Comparison of ENCODE assay signal across 8 cellular contexts in the genomic region with DNA sequence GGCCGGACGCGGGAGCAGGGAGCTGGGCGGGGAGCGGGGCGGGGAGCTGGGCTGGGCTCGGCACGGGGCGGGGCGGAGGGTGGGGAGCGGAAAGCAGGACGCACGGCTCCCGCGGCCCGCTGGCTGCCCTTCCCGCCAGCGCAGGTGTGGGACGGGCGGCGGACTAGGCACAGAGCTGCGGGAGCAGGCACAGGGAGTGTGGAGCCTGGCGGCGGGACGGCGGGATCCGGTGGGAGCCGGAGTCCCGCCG. TPM values are rescaled to one million over a fixed set of nuclear protein-coding genes. Genes with fewer than 3 reads are reported as not detected.
A peak's percentile ranks its signal among the peaks of the same experiment; 100 is the strongest.
DNase-seq lines count a peak whose midpoint lies in the region; TF ChIP-seq lines count a peak whose summit lies in the region.

Gene IMPA2, plus strand, starts transcription at position 125 of the 250 bp plus-strand sequence. CDS start 163 bp downstream, outside the sequence.

- POLR2A ChIA-PET in activated CD8-positive, alpha-beta memory T cell treated with anti-CD3 and anti-CD28 coated beads for 36 hours (lab: Charles Lee): interaction anchor here (0.6 to 2.1 kb wide), 5 partner anchors 14 to 396 kb away, joined by 3 to 7 read pairs (median 6); partner anchors contain the start of gene AFG3L2

- H3K27ac ChIP-seq in colonic mucosa: peak within 1 kb of the TSS; percentile 97

- H3K27me3 ChIP-seq in colonic mucosa: no peaks in the 10 kb centered on the region
- H3K27me3 ChIP-seq in mucosa of stomach (ENCODE audit: control insufficient read depth, insufficient read depth, low read length): no peaks in the 10 kb centered on the region

- H3K36me3 ChIP-seq in colonic mucosa (no peaks in the 10 kb centered on the region), mucosa of stomach (ENCODE audit: control insufficient read depth, insufficient read depth, low read length) (no peaks in the 10 kb centered on the region)

- TF ChIP-seq RAD21 in Ishikawa (IDR thresholded peaks at IDR 0.05; ENCODE audit: low read depth): no peak

- H3K4me3 ChIP-seq in colonic mucosa (peak within 1 kb of the TSS; percentile 95), mucosa of stomach (ENCODE audit: low read length) (peak within 1 kb of the TSS; percentile 91)

- TF ChIP-seq CTCF in colonic mucosa (IDR thresholded peaks at IDR 0.05): no peak

- H3K9ac ChIP-seq in colonic mucosa (ENCODE audit: low read depth in 2 of 2, low read length in 2 of 2): peak within 1 kb of the TSS; percentile 90 to 94
- peak within 1 kb of the TSS; percentile 93 for H3K9ac ChIP-seq in mucosa of stomach (ENCODE audit: low read length)

- intact Hi-C loops in colonic mucosa (cut with DNase I): no loop called here

- no peak for DNase-seq in activated CD8-positive, alpha-beta memory T cell treated with anti-CD3 and anti-CD28 coated beads for 24 hours
- DNase-seq in colonic mucosa (no peak), Ammon's horn (ENCODE audit: low spot score) (no peak), SIG-M5 treated with dmso at 0.1 percent for 504 hours (lab: John Stamatoyannopoulos, UW; ENCODE audit: unreplicated experiment) (no peak), SW 1271 (lab: John Stamatoyannopoulos, UW) (no peak)

- CTCF ChIA-PET in activated CD8-positive, alpha-beta memory T cell treated with anti-CD3 and anti-CD28 coated beads for 36 hours (lab: Charles Lee): interaction anchor here (1.2 to 2.2 kb wide), 2 partner anchors 14 to 44 kb away, joined by 3 to 9 read pairs; no protein-coding TSS in a partner anchor

- no peak for TF ChIP-seq EP300 in Ishikawa (IDR thresholded peaks at IDR 0.05; ENCODE audit: borderline replicate concordance)

- H3K9me3 ChIP-seq in colonic mucosa (no peaks in the 10 kb centered on the region), mucosa of stomach (ENCODE audit: control insufficient read depth, low read length) (no peaks in the 10 kb centered on the region)

- H3K4me1 ChIP-seq in colonic mucosa (peaks cover 9% of the 10 kb centered on the region), mucosa of stomach (ENCODE audit: control insufficient read depth, insufficient read depth, low read length) (peaks cover 36% of the 10 kb centered on the region)

TF ChIP-seq in Ishikawa, 13 proteins besides CTCF, POLR2A, EP300 and RAD21:
- TF ChIP-seq MAX (IDR thresholded peaks at IDR 0.05) (peak; percentile 74), REST (IDR thresholded peaks at IDR 0.05; ENCODE audit: low read depth) (no peak), CREB1 (IDR thresholded peaks at IDR 0.05; ENCODE audit: low read depth) (no peak), TAF1 (IDR thresholded peaks at IDR 0.05; ENCODE audit: low read depth) (0 out of 2 replicates have a peak, but pooled peaks have one; percentile 57)
TF ChIP-seq in Ishikawa: peak in this region for 2.

RNA-seq across cellular contexts. Expression of gene IMPA2, which starts in this region (rescaled TPM):
- total RNA-seq in activated CD8-positive, alpha-beta memory T cell treated with anti-CD3 and anti-CD28 coated beads for 36 hours: 10 to 100 TPM; 17.4 to 19.5 TPM
- 100 to 1,000 TPM; 150 to 201 TPM for total RNA-seq in colonic mucosa

Comparison
In these comparisons a context has a peak if more than half of its experiments do, and no peak if none do; other contexts are left out.
1. RNA of gene IMPA2 (total RNA-seq): 150 to 201 TPM in colonic mucosa; 17.4 to 19.5 TPM in activated CD8-positive, alpha-beta memory T cell treated with anti-CD3 and anti-CD28 coated beads for 36 hours; every median in the first group is over 4 times any median in the second.